Comparison of ENCODE assay signal across 21 cellular contexts in genomic region chr5:116256717-116257116, GRCh38.
"Had no signal": no experiment of that assay in that cellular context is flagged by ENCODE, and none has a peak within 500 bp of the region (broad histone marks: within the 10 kb centered on the region; RNA-seq: fewer than 3 reads in every experiment).

No MANE protein-coding gene starts in this region.

- H3K36me3 ChIP-seq: colonic mucosa, esophagus muscularis mucosa, gastroesophageal sphincter, heart left ventricle, lower lobe of right lung had no signal

- H3K27ac ChIP-seq: colonic mucosa, esophagus muscularis mucosa, foreskin keratinocyte, gastroesophageal sphincter, heart left ventricle, hepatocyte, left lung, lower lobe of right lung had no signal

- H3K4me1 ChIP-seq: colonic mucosa, esophagus muscularis mucosa, foreskin keratinocyte, gastroesophageal sphincter, left lung, lower lobe of right lung had no signal

- ATAC-seq: effector memory CD8-positive, alpha-beta T cell; foreskin keratinocyte; gastroesophageal sphincter; left lung; lower lobe of right lung; mucosa of descending colon; naive thymus-derived CD8-positive, alpha-beta T cell had no signal

- H3K4me3 ChIP-seq: colonic mucosa, esophagus muscularis mucosa, gastroesophageal sphincter, heart left ventricle, hepatocyte, left lung, lower lobe of right lung, mucosa of descending colon had no signal

- H2AFZ ChIP-seq: hepatocyte had no signal

- DNase-seq: colonic mucosa; cortex of kidney; effector CD8-positive, alpha-beta T cell; effector memory CD8-positive, alpha-beta T cell; endodermal cell; foreskin keratinocyte; heart left ventricle; hypothalamus; immature natural killer cell; islet precursor cell; kidney; kidney glomerular epithelial cell; left lung; lower lobe of right lung; mesenchymal stem cell; mucosa of descending colon; naive B cell; naive thymus-derived CD8-positive, alpha-beta T cell had no signal

- H3K79me2 ChIP-seq: hepatocyte had no signal

- H3K9me3 ChIP-seq: colonic mucosa, gastroesophageal sphincter, mucosa of descending colon had no signal

- H3K4me2 ChIP-seq: hepatocyte had no signal

- H3K27me3 ChIP-seq: colonic mucosa, esophagus muscularis mucosa, foreskin keratinocyte, gastroesophageal sphincter, heart left ventricle, hepatocyte, left lung had no signal
